Comparison of ENCODE assay signal across 2 cellular contexts in genomic region chr17:54745239-54745638, GRCh38.
TF ChIP-seq lines count a peak whose summit lies in the region.

No MANE protein-coding gene starts in this region.

TF ChIP-seq in liver, 16 proteins besides CTCF, POLR2A, EP300 and RAD21 (continued from another document):
- TF ChIP-seq, protein P1, sequence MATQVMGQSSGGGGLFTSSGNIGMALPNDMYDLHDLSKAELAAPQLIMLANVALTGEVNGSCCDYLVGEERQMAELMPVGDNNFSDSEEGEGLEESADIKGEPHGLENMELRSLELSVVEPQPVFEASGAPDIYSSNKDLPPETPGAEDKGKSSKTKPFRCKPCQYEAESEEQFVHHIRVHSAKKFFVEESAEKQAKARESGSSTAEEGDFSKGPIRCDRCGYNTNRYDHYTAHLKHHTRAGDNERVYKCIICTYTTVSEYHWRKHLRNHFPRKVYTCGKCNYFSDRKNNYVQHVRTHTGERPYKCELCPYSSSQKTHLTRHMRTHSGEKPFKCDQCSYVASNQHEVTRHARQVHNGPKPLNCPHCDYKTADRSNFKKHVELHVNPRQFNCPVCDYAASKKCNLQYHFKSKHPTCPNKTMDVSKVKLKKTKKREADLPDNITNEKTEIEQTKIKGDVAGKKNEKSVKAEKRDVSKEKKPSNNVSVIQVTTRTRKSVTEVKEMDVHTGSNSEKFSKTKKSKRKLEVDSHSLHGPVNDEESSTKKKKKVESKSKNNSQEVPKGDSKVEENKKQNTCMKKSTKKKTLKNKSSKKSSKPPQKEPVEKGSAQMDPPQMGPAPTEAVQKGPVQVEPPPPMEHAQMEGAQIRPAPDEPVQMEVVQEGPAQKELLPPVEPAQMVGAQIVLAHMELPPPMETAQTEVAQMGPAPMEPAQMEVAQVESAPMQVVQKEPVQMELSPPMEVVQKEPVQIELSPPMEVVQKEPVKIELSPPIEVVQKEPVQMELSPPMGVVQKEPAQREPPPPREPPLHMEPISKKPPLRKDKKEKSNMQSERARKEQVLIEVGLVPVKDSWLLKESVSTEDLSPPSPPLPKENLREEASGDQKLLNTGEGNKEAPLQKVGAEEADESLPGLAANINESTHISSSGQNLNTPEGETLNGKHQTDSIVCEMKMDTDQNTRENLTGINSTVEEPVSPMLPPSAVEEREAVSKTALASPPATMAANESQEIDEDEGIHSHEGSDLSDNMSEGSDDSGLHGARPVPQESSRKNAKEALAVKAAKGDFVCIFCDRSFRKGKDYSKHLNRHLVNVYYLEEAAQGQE (IDR thresholded peaks at IDR 0.05), result no peak
- TF ChIP-seq HNF4G (IDR thresholded peaks at IDR 0.05), result peak; percentile 14
- TF ChIP-seq NR2F2 (IDR thresholded peaks at IDR 0.05), result no peak

TF ChIP-seq in HepG2, 621 proteins besides CTCF, POLR2A, EP300 and RAD21 (continued from another document):
- TF ChIP-seq, protein P2, sequence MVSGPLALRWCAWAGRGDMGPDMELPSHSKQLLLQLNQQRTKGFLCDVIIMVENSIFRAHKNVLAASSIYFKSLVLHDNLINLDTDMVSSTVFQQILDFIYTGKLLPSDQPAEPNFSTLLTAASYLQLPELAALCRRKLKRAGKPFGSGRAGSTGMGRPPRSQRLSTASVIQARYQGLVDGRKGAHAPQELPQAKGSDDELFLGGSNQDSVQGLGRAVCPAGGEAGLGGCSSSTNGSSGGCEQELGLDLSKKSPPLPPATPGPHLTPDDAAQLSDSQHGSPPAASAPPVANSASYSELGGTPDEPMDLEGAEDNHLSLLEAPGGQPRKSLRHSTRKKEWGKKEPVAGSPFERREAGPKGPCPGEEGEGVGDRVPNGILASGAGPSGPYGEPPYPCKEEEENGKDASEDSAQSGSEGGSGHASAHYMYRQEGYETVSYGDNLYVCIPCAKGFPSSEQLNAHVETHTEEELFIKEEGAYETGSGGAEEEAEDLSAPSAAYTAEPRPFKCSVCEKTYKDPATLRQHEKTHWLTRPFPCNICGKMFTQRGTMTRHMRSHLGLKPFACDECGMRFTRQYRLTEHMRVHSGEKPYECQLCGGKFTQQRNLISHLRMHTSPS (CRISPR knock-in tag; IDR thresholded peaks at IDR 0.05; ENCODE audit: low read depth), result no peak
- TF ChIP-seq E2F5 (CRISPR knock-in tag; conservative IDR thresholded peaks at IDR 0.05) (no peak), ATRX (CRISPR knock-in tag; IDR thresholded peaks at IDR 0.05; ENCODE audit: borderline replicate concordance) (no peak), SNAPC5 (CRISPR knock-in tag; IDR thresholded peaks at IDR 0.05; ENCODE audit: borderline replicate concordance) (no peak), ZNF3 (CRISPR knock-in tag; IDR thresholded peaks at IDR 0.05) (no peak), MAFF (IDR thresholded peaks at IDR 0.05; ENCODE audit: low read depth, low read length) (no peak)
- TF ChIP-seq, protein P3, sequence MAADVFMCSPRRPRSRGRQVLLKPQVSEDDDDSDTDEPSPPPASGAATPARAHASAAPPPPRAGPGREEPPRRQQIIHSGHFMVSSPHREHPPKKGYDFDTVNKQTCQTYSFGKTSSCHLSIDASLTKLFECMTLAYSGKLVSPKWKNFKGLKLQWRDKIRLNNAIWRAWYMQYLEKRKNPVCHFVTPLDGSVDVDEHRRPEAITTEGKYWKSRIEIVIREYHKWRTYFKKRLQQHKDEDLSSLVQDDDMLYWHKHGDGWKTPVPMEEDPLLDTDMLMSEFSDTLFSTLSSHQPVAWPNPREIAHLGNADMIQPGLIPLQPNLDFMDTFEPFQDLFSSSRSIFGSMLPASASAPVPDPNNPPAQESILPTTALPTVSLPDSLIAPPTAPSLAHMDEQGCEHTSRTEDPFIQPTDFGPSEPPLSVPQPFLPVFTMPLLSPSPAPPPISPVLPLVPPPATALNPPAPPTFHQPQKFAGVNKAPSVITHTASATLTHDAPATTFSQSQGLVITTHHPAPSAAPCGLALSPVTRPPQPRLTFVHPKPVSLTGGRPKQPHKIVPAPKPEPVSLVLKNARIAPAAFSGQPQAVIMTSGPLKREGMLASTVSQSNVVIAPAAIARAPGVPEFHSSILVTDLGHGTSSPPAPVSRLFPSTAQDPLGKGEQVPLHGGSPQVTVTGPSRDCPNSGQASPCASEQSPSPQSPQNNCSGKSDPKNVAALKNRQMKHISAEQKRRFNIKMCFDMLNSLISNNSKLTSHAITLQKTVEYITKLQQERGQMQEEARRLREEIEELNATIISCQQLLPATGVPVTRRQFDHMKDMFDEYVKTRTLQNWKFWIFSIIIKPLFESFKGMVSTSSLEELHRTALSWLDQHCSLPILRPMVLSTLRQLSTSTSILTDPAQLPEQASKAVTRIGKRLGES (CRISPR knock-in tag; IDR thresholded peaks at IDR 0.05; ENCODE audit: borderline replicate concordance), result no peak
TF ChIP-seq in HepG2: peak in this region for 0.
